In genomic region chr1:58773406-58773840, GRCh38 we compare ENCODE assay signal across 9 cellular contexts. TPM values are rescaled to one million over a fixed set of nuclear protein-coding genes. Genes with fewer than 3 reads are reported as not detected.
DNase-seq lines count a peak whose midpoint lies in the region; ATAC-seq, FAIRE-seq and TF ChIP-seq lines count a peak whose summit lies in the region.
"Had no signal": no experiment of that assay in that cellular context is flagged by ENCODE, and none has a peak within 500 bp of the region (broad histone marks: within the 10 kb centered on the region; RNA-seq: fewer than 3 reads in every experiment).

No MANE protein-coding gene starts in this region.

- H3K9me3 Mint-ChIP-seq in nephron: no peaks in the 10 kb centered on the region

- BruUV-seq in endothelial cell of umbilical vein (replicated peaks; lab: Mats Ljungman, UMichigan): no TSS peak

- no peaks in the 10 kb centered on the region for H3K9me1 ChIP-seq in endothelial cell of umbilical vein (replicated peaks; ENCODE audit: control insufficient read depth, extremely low read depth, insufficient read depth, low read length)

- FAIRE-seq in endothelial cell of umbilical vein (lab: Jason Lieb, UNC): peak; percentile 99
- FAIRE-seq: TTC549 had no signal

- POLR2A ChIA-PET in endothelial cell of umbilical vein (lab: Charles Lee): interaction anchor here (0.5 to 2.9 kb wide), 6 partner anchors 10 to 977 kb away, joined by 3 to 23 read pairs (median 7); partner anchors contain the start of genes JUN and OMA1

- CTCF ChIA-PET in endothelial cell of umbilical vein (lab: Charles Lee): interaction anchor here (0.7 to 2.7 kb wide), 21 partner anchors 9 to 1174 kb away, joined by 3 to 25 read pairs (median 5); partner anchors contain the start of gene JUN

- intact Hi-C loops in endothelial cell of umbilical vein (cut with micrococcal nuclease): loop anchor here (1.0 to 2.0 kb wide), 3 partner anchors 73 to 986 kb away; partner anchors contain the start of gene MYSM1

- H3K36me3 ChIP-seq in endothelial cell of umbilical vein (ENCODE audit: control insufficient read depth in 2 of 2, extremely low read depth in 1 of 2, insufficient read depth in 2 of 2, low read length in 2 of 2): no peaks in the 10 kb centered on the region

- peak; percentile 16 for TF ChIP-seq POLR2A in endothelial cell of umbilical vein (IDR thresholded peaks at IDR 0.05; ENCODE audit: low read depth, low read length)

- TF ChIP-seq CTCF in endothelial cell of umbilical vein (IDR thresholded peaks at IDR 0.05; ENCODE audit: extremely low read depth in 1 of 2, insufficient read depth in 1 of 2, low read depth in 1 of 2, low read length in 2 of 2) (no peak), nephron (IDR thresholded peaks at IDR 0.05; ENCODE audit: unreplicated experiment in 3 of 3) (no peak), GM13977 (IDR thresholded peaks at IDR 0.05; ENCODE audit: extremely low read depth, insufficient read depth, missing control alignments) (no peak)

- no peak overlapping the region for H3K4me3 Mint-ChIP-seq in nephron

- H3K9ac ChIP-seq in endothelial cell of umbilical vein (replicated peaks; ENCODE audit: extremely low read depth, insufficient read depth, low read length): peak overlapping the region; percentile 54

- peak overlapping the region; percentile 76 for H3K27ac ChIP-seq in endothelial cell of umbilical vein (ENCODE audit: insufficient read depth, low read depth, low read length)

- H4K20me1 ChIP-seq in endothelial cell of umbilical vein (replicated peaks; ENCODE audit: control insufficient read depth, extremely low read depth, insufficient read depth, low read length): no peaks in the 10 kb centered on the region

- H2AFZ ChIP-seq in endothelial cell of umbilical vein (ENCODE audit: low read depth, low read length): peak overlapping the region; percentile 53

- H3K27me3 ChIP-seq in endothelial cell of umbilical vein (ENCODE audit: control insufficient read depth in 2 of 2, insufficient read depth in 2 of 2, low read length in 2 of 2): no peaks in the 10 kb centered on the region

- peak overlapping the region; percentile 32 for H3K4me2 ChIP-seq in endothelial cell of umbilical vein (ENCODE audit: insufficient read depth, low read length)

- DNase-seq in NCI-H69 (lab: John Stamatoyannopoulos, UW) (peak; percentile 88), endothelial cell of umbilical vein (ENCODE audit: low read depth, low spot score) (peak; percentile 97), GM13977 (ENCODE audit: low spot score) (no peak)
- no peak for DNase-seq in stimulated activated CD4-positive, alpha-beta T cell treated with anti-CD3 and anti-CD28 coated beads, Interleukin-2, amount 100 ng/mL, for 24 hours

- H3K4me3 ChIP-seq in endothelial cell of umbilical vein (replicated peaks in 1 of 3; ENCODE audit: insufficient read depth in 1 of 3, low read depth in 1 of 3, low read length in 3 of 3): no peak overlapping the region
- H3K4me3 ChIP-seq: skin epidermis had no signal

- H3K9me3 ChIP-seq in endothelial cell of umbilical vein (replicated peaks; ENCODE audit: control insufficient read depth, insufficient read depth, low read length): no peaks in the 10 kb centered on the region

- ATAC-seq in GM19023 (IDR thresholded peaks at IDR 0.05; ENCODE audit: unreplicated experiment): peak; percentile 78
- ATAC-seq in HG03039 (IDR thresholded peaks at IDR 0.05; ENCODE audit: unreplicated experiment): peak; percentile 58

- H3K4me1 ChIP-seq in endothelial cell of umbilical vein (ENCODE audit: control insufficient read depth, extremely low read depth, insufficient read depth, low read length): peaks cover 21% of the 10 kb centered on the region

- dilution Hi-C loops in endothelial cell of umbilical vein (cut with MboI; ENCODE audit: extremely low pct_ligation_motif_present, low sequenced_read_pairs): no loop called here

- peaks cover 4% of the 10 kb centered on the region for H3K27me3 Mint-ChIP-seq in nephron (ENCODE audit: low read depth)

- peak overlapping the region; percentile 24 to 55 (median 36) for H3K27ac Mint-ChIP-seq in nephron

- no peaks in the 10 kb centered on the region for H3K36me3 Mint-ChIP-seq in nephron (ENCODE audit: low read depth)

- H3K4me1 Mint-ChIP-seq in nephron: peaks cover 12% of the 10 kb centered on the region

- in situ Hi-C loops in GM13977 (cut with MboI; ENCODE audit: low pct_unique_long_range_greater_than_20kb, low sequenced_read_pairs, unreplicated experiment): no loop called here

- H3K79me2 ChIP-seq in endothelial cell of umbilical vein (ENCODE audit: control insufficient read depth, insufficient read depth, low read length): no peaks in the 10 kb centered on the region

TF ChIP-seq in endothelial cell of umbilical vein, 7 proteins besides CTCF, POLR2A, EP300 and RAD21:
- TF ChIP-seq FOS (IDR thresholded peaks at IDR 0.05; ENCODE audit: borderline replicate concordance, insufficient read depth, low read length) (peak; percentile 28), GATA2 (IDR thresholded peaks at IDR 0.05; ENCODE audit: insufficient read depth, insufficient read length, low read depth, low read length) (no peak), EZH2 (IDR thresholded peaks at IDR 0.05; ENCODE audit: borderline replicate concordance, low read depth, low read length, severe bottlenecking) (no peak), POLR2AphosphoS5 (IDR thresholded peaks at IDR 0.05; ENCODE audit: insufficient read depth, low read depth, low read length) (peak; percentile 76), JUN (IDR thresholded peaks at IDR 0.05; ENCODE audit: borderline replicate concordance, insufficient read depth, insufficient read length, low read depth) (peak; percentile 43), MYC (IDR thresholded peaks at IDR 0.05; ENCODE audit: low read depth, low read length) (no peak)
- TF ChIP-seq, protein P1, sequence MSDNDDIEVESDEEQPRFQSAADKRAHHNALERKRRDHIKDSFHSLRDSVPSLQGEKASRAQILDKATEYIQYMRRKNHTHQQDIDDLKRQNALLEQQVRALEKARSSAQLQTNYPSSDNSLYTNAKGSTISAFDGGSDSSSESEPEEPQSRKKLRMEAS (IDR thresholded peaks at IDR 0.05; ENCODE audit: insufficient read depth, insufficient read length): no peak

RNA-seq across cellular contexts. Expression of gene JUN, which starts 10.4 kb away (rescaled TPM):
- 81.1 and 88.3 TPM in 2 replicates for total RNA-seq in endothelial cell of umbilical vein
- 80.0 and 89.3 TPM in 2 replicates for polyA plus RNA-seq in endothelial cell of umbilical vein
- 57.8 and 84.1 TPM in 2 replicates for polyA plus RNA-seq in endothelial cell of umbilical vein (2011; cell fraction: cytosol; rRNA removed)
- 130 and 140 TPM in 2 replicates for polyA plus RNA-seq in endothelial cell of umbilical vein (2011; cell fraction: nucleus; rRNA removed)
- 67.6 and 99.1 TPM in 2 replicates for polyA plus RNA-seq in endothelial cell of umbilical vein (2012)
- 50.1 and 61.0 TPM in 2 replicates for polyA minus RNA-seq in endothelial cell of umbilical vein
- polyA minus RNA-seq in endothelial cell of umbilical vein (2011; cell fraction: cytosol; rRNA and poly(A)+ RNA removed): 12.2 TPM
- polyA minus RNA-seq in endothelial cell of umbilical vein (2011; cell fraction: nucleus; rRNA and poly(A)+ RNA removed): 92.9 and 191 TPM in 2 replicates

Comparison
In these comparisons a context has a peak if more than half of its experiments do, and no peak if none do; other contexts are left out.
1. DNase-seq: peak in NCI-H69 (single experiment) and endothelial cell of umbilical vein (single experiment); none in stimulated activated CD4-positive, alpha-beta T cell treated with anti-CD3 and anti-CD28 coated beads, Interleukin-2, amount 100 ng/mL, for 24 hours (0 of 2) and GM13977 (single experiment).